8 cellular contexts compared by ENCODE assay signal in genomic region chr17:58513913-58514794, GRCh38. TPM values are rescaled to one million over a fixed set of nuclear protein-coding genes. Genes with fewer than 3 reads are reported as not detected.
DNase-seq lines count a peak whose midpoint lies in the region; ATAC-seq and TF ChIP-seq lines count a peak whose summit lies in the region.

TSS of gene MTMR4 (minus strand) at chr17:58514638. CDS start at chr17:58514407, 231 bp downstream.

- H3K36me3 ChIP-seq in Peyer's patch = peaks cover 0 to 39% (median 0%) of the 10 kb centered on the region in 3 donors

- TF ChIP-seq POLR2A in Peyer's patch (IDR thresholded peaks at IDR 0.05) = no peak

- H3K9me3 ChIP-seq in Peyer's patch = no peaks in the 10 kb centered on the region

- no peak for TF ChIP-seq CTCF in Peyer's patch (IDR thresholded peaks at IDR 0.05)

- H3K4me3 ChIP-seq in Peyer's patch = peak within 1 kb of the TSS; percentile 60 to 94 (median 76)

- no peaks in the 10 kb centered on the region for H3K27me3 ChIP-seq in Peyer's patch

- no peak for ATAC-seq in HG03139 (IDR thresholded peaks at IDR 0.05; ENCODE audit: unreplicated experiment)

- peaks cover 0 to 39% (median 8%) of the 10 kb centered on the region in 4 donors for H3K4me1 ChIP-seq in Peyer's patch

- in situ Hi-C loops in G401 (cut with HindIII; ENCODE audit: low sequenced_read_pairs) (no loop called here), KBM-7 (cut with MboI; ENCODE audit: low pct_unique_long_range_greater_than_20kb, low sequenced_read_pairs) (no loop called here)

- H3K27ac ChIP-seq in Peyer's patch = peak within 1 kb of the TSS; percentile 59 to 98 (median 74)

- DNase-seq in G401 (ENCODE audit: low spot score) (peak; percentile 89), KBM-7 (peak; percentile 79), Peyer's patch (peak; percentile 78 to 91 (median 89)), activated T-helper 1 cell treated with Interleukin-2 at 50 U/mL for 16 hours (ENCODE audit: low read depth) (peak; percentile 67), fibroblast of gingiva (ENCODE audit: low read depth) (peak; percentile 72), myocyte (ENCODE audit: low read depth) (peak; percentile 78)
- DNase-seq in stimulated activated CD8-positive, alpha-beta memory T cell treated with anti-CD3 and anti-CD28 coated beads, Interleukin-7, amount 100 ng/mL, for 24 hours (ENCODE audit: low read depth) = peak; percentile 49

RNA-seq across cellular contexts. Expression of gene MTMR4, which starts in this region (rescaled TPM):
- total RNA-seq in G401 (2014; rRNA removed; shearing (Covaris generic)) = 35.9 and 36.3 TPM in 2 replicates
- 100 to 1,000 TPM in 2 of 4 donors, 10 to 100 TPM in 2; 46.2 to 129 (median 105) TPM for total RNA-seq in Peyer's patch
- total RNA-seq in myocyte = 28.4 and 37.4 TPM in 2 replicates
- polyA plus RNA-seq in myocyte (2012) = 10.3 TPM
